In genomic region chr5:83077662-83078261, GRCh38 we compare ENCODE assay signal across 1 cellular context.
A peak's percentile ranks its signal among the peaks of the same experiment; 100 is the strongest.
TF ChIP-seq lines count a peak whose summit lies in the region.

No MANE protein-coding gene starts in this region.

TF ChIP-seq in GM12878, 131 proteins besides CTCF, POLR2A, EP300 and RAD21 (continued from another document):
- no peak for TF ChIP-seq CUX1 (IDR thresholded peaks at IDR 0.05; ENCODE audit: insufficient replicate concordance, low read depth, low read length)
- no peak for TF ChIP-seq EZH2 (IDR thresholded peaks at IDR 0.05; ENCODE audit: borderline replicate concordance, control insufficient read depth, low read depth, low read length)
- no peak for TF ChIP-seq ZNF207 (IDR thresholded peaks at IDR 0.05; ENCODE audit: borderline replicate concordance)
- peak; percentile 51 to 52; a peak in 2 of 4 replicates for TF ChIP-seq IKZF2 (IDR thresholded peaks at IDR 0.05)
- no peak for TF ChIP-seq TARDBP (IDR thresholded peaks at IDR 0.05; ENCODE audit: borderline replicate concordance)
- no peak for TF ChIP-seq ZBTB4 (CRISPR knock-in tag; IDR thresholded peaks at IDR 0.05)
- TF ChIP-seq RBBP5 (conservative IDR thresholded peaks at IDR 0.05): no peak
- no peak for TF ChIP-seq SP1 (IDR thresholded peaks at IDR 0.05; ENCODE audit: low read depth, low read length)
- no peak for TF ChIP-seq ZBED1 (IDR thresholded peaks at IDR 0.05; ENCODE audit: borderline replicate concordance)
- no peak for TF ChIP-seq SREBF2 (IDR thresholded peaks at IDR 0.05; ENCODE audit: low read length)
- TF ChIP-seq NRF1 (conservative IDR thresholded peaks at IDR 0.05; ENCODE audit: low read depth, low read length): no peak
- 0 out of 2 replicates have a peak, but pooled peaks have one; percentile 16 for TF ChIP-seq MTA2 (IDR thresholded peaks at IDR 0.05; ENCODE audit: low read depth)
- no peak for TF ChIP-seq ETV6 (conservative IDR thresholded peaks at IDR 0.05 in 1 of 2, IDR thresholded peaks at IDR 0.05 in 1 of 2; ENCODE audit: borderline replicate concordance in 1 of 2, low read depth in 1 of 2)
- no peak for TF ChIP-seq BHLHE40 (IDR thresholded peaks at IDR 0.05; ENCODE audit: borderline replicate concordance in 1 of 2, low read depth in 2 of 2, low read length in 1 of 2)
- TF ChIP-seq SMAD5 (IDR thresholded peaks at IDR 0.05; ENCODE audit: low read depth): no peak
- no peak for TF ChIP-seq JUNB (IDR thresholded peaks at IDR 0.05)
- no peak for TF ChIP-seq SMC3 (IDR thresholded peaks at IDR 0.05; ENCODE audit: borderline replicate concordance, low read length)
- no peak for TF ChIP-seq ZNF217 (IDR thresholded peaks at IDR 0.05)
- 0 out of 2 replicates have a peak, but pooled peaks have one; percentile 12 for TF ChIP-seq DPF2 (IDR thresholded peaks at IDR 0.05)
- no peak for TF ChIP-seq LARP7 (IDR thresholded peaks at IDR 0.05)
- peak; percentile 72 for TF ChIP-seq RUNX3 (IDR thresholded peaks at IDR 0.05; ENCODE audit: low read length)
- no peak for TF ChIP-seq E2F8 (IDR thresholded peaks at IDR 0.05; ENCODE audit: low read depth, partially characterized antibody)
- TF ChIP-seq PML (IDR thresholded peaks at IDR 0.05; ENCODE audit: low read length): 0 out of 2 replicates have a peak, but pooled peaks have one; percentile 29
- TF ChIP-seq NR2C1 (IDR thresholded peaks at IDR 0.05): no peak
- no peak for TF ChIP-seq MTA3 (IDR thresholded peaks at IDR 0.05; ENCODE audit: borderline replicate concordance, low read length)
- TF ChIP-seq NKRF (conservative IDR thresholded peaks at IDR 0.05): peak; percentile 70
- no peak for TF ChIP-seq RAD51 (IDR thresholded peaks at IDR 0.05)
- TF ChIP-seq SMARCA5 (IDR thresholded peaks at IDR 0.05): no peak
